In the genomic region with DNA sequence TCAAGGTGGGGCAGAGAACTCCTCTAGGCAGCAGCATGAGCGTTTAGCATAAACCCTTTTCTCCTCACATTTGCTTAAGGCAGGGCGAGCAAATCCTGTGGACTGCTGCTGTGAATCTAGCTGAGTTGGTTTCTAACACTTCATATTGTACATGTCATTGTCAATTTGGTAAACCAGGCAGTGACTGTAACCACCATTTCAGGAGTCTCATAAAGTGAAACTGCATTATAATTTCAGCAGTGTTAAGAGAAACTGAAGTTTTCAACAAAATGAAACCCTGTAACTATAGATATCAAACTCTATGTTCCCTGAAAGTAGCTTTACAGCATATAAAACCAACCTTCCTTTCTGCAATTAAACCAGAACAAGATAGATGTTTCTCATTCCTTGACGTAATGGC, we compare ENCODE assay signal across 19 cellular contexts. TPM values are rescaled to one million over a fixed set of nuclear protein-coding genes. Genes with fewer than 3 reads are reported as not detected.
DNase-seq lines count a peak whose midpoint lies in the region; TF ChIP-seq lines count a peak whose summit lies in the region.
"Had no signal": no experiment of that assay in that cellular context is flagged by ENCODE, and none has a peak within 500 bp of the region (broad histone marks: within the 10 kb centered on the region; RNA-seq: fewer than 3 reads in every experiment).

No MANE protein-coding gene starts in this region.

- H3K4me1 ChIP-seq in MM.1S (ENCODE audit: low read length) (peaks cover 27% of the 10 kb centered on the region), neuronal stem cell (ENCODE audit: control insufficient read depth in 2 of 2, insufficient read depth in 1 of 2, low read depth in 1 of 2, low read length in 2 of 2) (peaks cover 0 to 16% of the 10 kb centered on the region in 2 donors), Peyer's patch (no peaks in the 10 kb centered on the region)

- no peak overlapping the region for H3K4ac ChIP-seq in neuronal stem cell (ENCODE audit: low read length)

- H3K9ac ChIP-seq in MM.1S (ENCODE audit: low read length): no peak overlapping the region
- H3K9ac ChIP-seq in neuronal stem cell (ENCODE audit: low read depth, low read length, poor library complexity): no peak overlapping the region
- H3K9ac ChIP-seq: KMS-11 had no signal

- no peak overlapping the region for H2BK5ac ChIP-seq in neuronal stem cell (ENCODE audit: low read length)

- no peak overlapping the region for H4K91ac ChIP-seq in neuronal stem cell (ENCODE audit: low read depth, low read length, poor library complexity)

- no peaks in the 10 kb centered on the region for H3K79me1 ChIP-seq in neuronal stem cell (ENCODE audit: low read depth, low read length)

- H2AK5ac ChIP-seq in neuronal stem cell (ENCODE audit: low read depth, low read length): no peak overlapping the region

- H2BK15ac ChIP-seq in neuronal stem cell (ENCODE audit: low read length): no peak overlapping the region

- H3K27ac ChIP-seq in MM.1S (ENCODE audit: low read length) (no peak overlapping the region; the same call in 1 of the 2 replicates), dorsolateral prefrontal cortex (peak overlapping the region in 45 of 59 donors; percentile 3 to 96 (median 86)), neuronal stem cell (replicated peaks; ENCODE audit: low read length) (no peak overlapping the region), Peyer's patch (no peak overlapping the region)
- H3K27ac ChIP-seq: KMS-11 had no signal

- no peak overlapping the region for H4K8ac ChIP-seq in neuronal stem cell (ENCODE audit: low read depth, low read length)

- no peak overlapping the region for H2BK120ac ChIP-seq in neuronal stem cell (ENCODE audit: low read depth, low read length)

- WGBS in neuronal stem cell (ENCODE audit: extremely low coverage in 2 of 2, insufficient read length in 2 of 2, insufficient replicate concordance in 1 of 2), 2 donors: no CpG with 5 or more reads among the region's 3 CpGs

- no peak for TF ChIP-seq POLR2A in Peyer's patch (IDR thresholded peaks at IDR 0.05)

- no peak overlapping the region for H3K14ac ChIP-seq in neuronal stem cell (ENCODE audit: low read length)

- no peak overlapping the region for H2BK12ac ChIP-seq in neuronal stem cell (ENCODE audit: low read length)

- H3K27me3 ChIP-seq in MM.1S (replicated peaks; ENCODE audit: insufficient read depth, low read length): no peaks in the 10 kb centered on the region
- H3K27me3 ChIP-seq in dorsolateral prefrontal cortex: no peaks in the 10 kb centered on the region
- H3K27me3 ChIP-seq in neuronal stem cell (ENCODE audit: control insufficient read depth in 3 of 3, insufficient read depth in 3 of 3, low read depth in 1 of 3, low read length in 3 of 3): no peaks in the 10 kb centered on the region
- H3K27me3 ChIP-seq in Peyer's patch: no peaks in the 10 kb centered on the region

- no peaks in the 10 kb centered on the region for H3K79me2 ChIP-seq in MM.1S (ENCODE audit: low read length)

- H4K20me1 ChIP-seq in MM.1S (ENCODE audit: insufficient read depth, low read length): no peaks in the 10 kb centered on the region

- H2AFZ ChIP-seq in MM.1S (ENCODE audit: low read length) (peak overlapping the region; percentile 36), neuronal stem cell (ENCODE audit: low read length) (peak overlapping the region; percentile 70)

- H3F3A ChIP-seq in MM.1S (ENCODE audit: insufficient read depth, low read length): peaks cover 11% of the 10 kb centered on the region

- H3K36me3 ChIP-seq in MM.1S (replicated peaks; ENCODE audit: insufficient read depth, low read length) (no peaks in the 10 kb centered on the region), neuronal stem cell (replicated peaks in 1 of 2; ENCODE audit: control insufficient read depth in 2 of 2, insufficient read depth in 2 of 2, low read length in 2 of 2) (no peaks in the 10 kb centered on the region), Peyer's patch (no peaks in the 10 kb centered on the region)

- TF ChIP-seq CTCF in MM.1S (IDR thresholded peaks at IDR 0.05; ENCODE audit: low read length) (no peak), dorsolateral prefrontal cortex (IDR thresholded peaks at IDR 0.05 in 54 of 56, conservative IDR thresholded peaks at IDR 0.05 in 2 of 56; ENCODE audit: low read depth in 1 of 56, partially characterized antibody in 56 of 56) (no peak), Peyer's patch (IDR thresholded peaks at IDR 0.05) (no peak)

- intact Hi-C loops in dorsolateral prefrontal cortex (cut with DNase I): no loop called here

- no peak overlapping the region for H3K4me3 ChIP-seq in MM.1S (ENCODE audit: low read length)
- no peak overlapping the region for H3K4me3 ChIP-seq in dorsolateral prefrontal cortex
- H3K4me3 ChIP-seq in neuronal stem cell (ENCODE audit: low read length in 2 of 2): no peak overlapping the region
- H3K4me3 ChIP-seq in Peyer's patch: no peak overlapping the region

- no peaks in the 10 kb centered on the region for H3K9me3 ChIP-seq in MM.1S (replicated peaks; ENCODE audit: insufficient read depth, low read length)
- H3K9me3 ChIP-seq in neuronal stem cell (replicated peaks in 1 of 2; ENCODE audit: control insufficient read depth in 2 of 2, insufficient read depth in 1 of 2, low read depth in 1 of 2, low read length in 2 of 2): no peaks in the 10 kb centered on the region
- H3K9me3 ChIP-seq in Peyer's patch: no peaks in the 10 kb centered on the region

- peak; percentile 26 for DNase-seq in MM.1S
- DNase-seq in dorsolateral prefrontal cortex: no peak
- DNase-seq in neuronal stem cell (ENCODE audit: low spot score): no peak
- DNase-seq in Peyer's patch: no peak
- no peak for DNase-seq in activated gamma-delta T cell (lab: John Stamatoyannopoulos, UW)
- DNase-seq in COLO829 (ENCODE audit: low spot score): no peak
- DNase-seq in activated CD4-positive, alpha-beta T cell treated with anti-CD3 and anti-CD28 coated beads, Interleukin-2, amount 50 U/mL, for 48 hours: no peak
- DNase-seq: CD4-positive, CD25-positive, alpha-beta regulatory T cell; COR-L47; DMS79 treated with DMSO at 0.1 percent for 48 hours; MV-4-11; NCI-H1105 treated with DMSO at 0.1 percent for 48 hours; NCI-H2081; NCI-H2171; NCI-H345; NCI-H524; NCI-H82; OCI-M1 had no signal

- no peaks in the 10 kb centered on the region for H3K9me2 ChIP-seq in MM.1S (replicated peaks; ENCODE audit: insufficient read depth, low read length)

- H3K23ac ChIP-seq in neuronal stem cell (ENCODE audit: low read depth, low read length, poor library complexity): no peak overlapping the region

- H3K4me2 ChIP-seq in MM.1S (ENCODE audit: low read depth, low read length): peak overlapping the region; percentile 33
- H3K4me2 ChIP-seq in neuronal stem cell (ENCODE audit: insufficient read depth, low read length, poor library complexity, severe bottlenecking): no peak overlapping the region
- H3K4me2 ChIP-seq: KMS-11 had no signal

- H3K18ac ChIP-seq in neuronal stem cell (ENCODE audit: low read length): no peak overlapping the region

RNA-seq across cellular contexts. Expression of gene MAN2A1, which starts 45.8 kb away (rescaled TPM):
- 100 to 1,000 TPM in 71 of 120 experiments, 10 to 100 TPM in 49; 47.7 to 446 (median 107) TPM for total RNA-seq in dorsolateral prefrontal cortex
- polyA plus RNA-seq in neuronal stem cell (2013, experiment 1 of 2): 48.4 TPM
- 49.4 TPM for polyA plus RNA-seq in neuronal stem cell (2013, experiment 2 of 2)
- total RNA-seq in Peyer's patch: 100 to 1,000 TPM in 2 of 4 donors, 10 to 100 TPM in 2; 52.8 to 112 (median 95.3) TPM

Comparison
In these comparisons a context has a peak if more than half of its experiments do, and no peak if none do; other contexts are left out.
1. H3K27ac ChIP-seq: peak in dorsolateral prefrontal cortex (45 of 59); none in MM.1S (single experiment), neuronal stem cell (single experiment) and Peyer's patch (0 of 4).